Comparison of ENCODE assay signal across 23 cellular contexts in the genomic region with DNA sequence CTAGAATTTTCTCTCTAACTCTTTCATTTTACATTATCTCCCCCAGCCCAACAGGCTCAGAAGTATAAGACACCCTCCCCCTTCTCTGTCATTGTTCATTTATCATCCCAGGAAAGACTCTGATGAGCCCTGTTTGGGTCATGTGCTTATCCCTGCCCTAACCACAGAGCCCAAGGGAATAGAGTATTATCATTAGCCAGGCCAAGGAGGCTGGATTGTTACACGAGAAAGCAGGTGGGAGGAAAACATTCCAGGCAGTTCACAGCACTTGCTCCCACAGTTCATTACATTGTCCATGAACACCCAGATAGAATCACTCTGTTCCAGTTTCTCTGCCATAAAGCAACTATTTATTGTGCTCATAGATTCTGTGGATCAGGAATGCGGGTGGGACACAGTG. TPM values are rescaled to one million over a fixed set of nuclear protein-coding genes. Genes with fewer than 3 reads are reported as not detected.
"Had no signal": no experiment of that assay in that cellular context is flagged by ENCODE, and none has a peak within 500 bp of the region (broad histone marks: within the 10 kb centered on the region; RNA-seq: fewer than 3 reads in every experiment).

No MANE protein-coding gene starts in this region.

- H3K4me3 ChIP-seq: ovary, thoracic aorta had no signal

- H3K9me3 ChIP-seq: ovary, thoracic aorta had no signal

- H3K4me3 Mint-ChIP-seq: activated CD4-positive, alpha-beta T cell treated with anti-CD3 and anti-CD28 coated beads, Interleukin-2, amount 10 ng/mL, durations not matched to agents 7 days and 5 days; activated naive CD4-positive, alpha-beta T cell treated with anti-CD3 and anti-CD28 coated beads, Interleukin-2, amount 50 U/mL, for 24 hours; brain; central memory CD8-positive, alpha-beta T cell; immature natural killer cell; natural killer cell; stimulated activated naive CD8-positive, alpha-beta T cell treated with anti-CD3 and anti-CD28 coated beads, Interleukin-15, amount 100 ng/mL, for 72 hours; T-helper 17 cell had no signal

- H3K27me3 ChIP-seq: ovary had no signal

- H3K27me3 Mint-ChIP-seq: activated CD4-positive, alpha-beta T cell treated with anti-CD3 and anti-CD28 coated beads, Interleukin-2, amount 10 ng/mL, durations not matched to agents 7 days and 5 days had no signal

- H3K4me1 Mint-ChIP-seq: activated CD4-positive, alpha-beta T cell treated with anti-CD3 and anti-CD28 coated beads, Interleukin-2, amount 10 ng/mL, durations not matched to agents 7 days and 5 days; activated naive CD4-positive, alpha-beta T cell treated with anti-CD3 and anti-CD28 coated beads, Interleukin-2, amount 50 U/mL, for 24 hours; brain; central memory CD8-positive, alpha-beta T cell; immature natural killer cell; natural killer cell; stimulated activated naive CD8-positive, alpha-beta T cell treated with anti-CD3 and anti-CD28 coated beads, Interleukin-15, amount 100 ng/mL, for 72 hours; T-helper 17 cell had no signal

- H3K36me3 ChIP-seq: ovary, thoracic aorta had no signal

- H3K27ac Mint-ChIP-seq: activated CD4-positive, alpha-beta T cell treated with anti-CD3 and anti-CD28 coated beads, Interleukin-2, amount 10 ng/mL, durations not matched to agents 7 days and 5 days; activated naive CD4-positive, alpha-beta T cell treated with anti-CD3 and anti-CD28 coated beads, Interleukin-2, amount 50 U/mL, for 24 hours; brain; immature natural killer cell; natural killer cell; T-helper 17 cell had no signal

- ATAC-seq: stimulated activated naive CD8-positive, alpha-beta T cell treated with anti-CD3 and anti-CD28 coated beads, Interleukin-15, amount 100 ng/mL, for 72 hours; T-helper 17 cell had no signal

- DNase-seq: activated CD4-positive, alpha-beta T cell treated with anti-CD3 and anti-CD28 coated beads, Interleukin-2, amount 10 ng/mL, durations not matched to agents 7 days and 5 days; activated CD4-positive, CD25-positive, alpha-beta regulatory T cell; activated T-cell treated with anti-CD3 and anti-CD28 coated beads for 4 hours; amniotic stem cell; cortex of kidney; effector CD8-positive, alpha-beta T cell; immature natural killer cell; left cardiac atrium; natural killer cell; ovary; stimulated activated CD4-positive, alpha-beta T cell treated with anti-CD3 and anti-CD28 coated beads, Interleukin-15, amount 100 ng/mL, for 24 hours; stimulated activated CD4-positive, alpha-beta T cell treated with anti-CD3 and anti-CD28 coated beads, Interleukin-4, amount 100 ng/mL, for 24 hours; stimulated activated naive CD8-positive, alpha-beta T cell treated with anti-CD3 and anti-CD28 coated beads, Interleukin-15, amount 100 ng/mL, for 72 hours; T-helper 17 cell had no signal

- H3K27ac ChIP-seq: ovary, thoracic aorta had no signal

- H3K36me3 Mint-ChIP-seq: activated naive CD4-positive, alpha-beta T cell treated with anti-CD3 and anti-CD28 coated beads, Interleukin-2, amount 50 U/mL, for 24 hours; brain; immature natural killer cell; natural killer cell had no signal

RNA-seq across cellular contexts. Expression of gene TMEM215, which starts 59.5 kb away (rescaled TPM):
- total RNA-seq: activated CD4-positive, alpha-beta T cell treated with anti-CD3 and anti-CD28 coated beads, Interleukin-2, amount 10 ng/mL, durations not matched to agents 7 days and 5 days; activated CD8-positive, alpha-beta memory T cell treated with anti-CD3 and anti-CD28 coated beads for 36 hours; fibroblast of lung; left cardiac atrium; lung microvascular endothelial cell; mononuclear cell; natural killer cell; T-helper 17 cell; thoracic aorta; ureter had no signal
- polyA plus RNA-seq: fibroblast of lung, immature natural killer cell had no signal
